In the genomic region with DNA sequence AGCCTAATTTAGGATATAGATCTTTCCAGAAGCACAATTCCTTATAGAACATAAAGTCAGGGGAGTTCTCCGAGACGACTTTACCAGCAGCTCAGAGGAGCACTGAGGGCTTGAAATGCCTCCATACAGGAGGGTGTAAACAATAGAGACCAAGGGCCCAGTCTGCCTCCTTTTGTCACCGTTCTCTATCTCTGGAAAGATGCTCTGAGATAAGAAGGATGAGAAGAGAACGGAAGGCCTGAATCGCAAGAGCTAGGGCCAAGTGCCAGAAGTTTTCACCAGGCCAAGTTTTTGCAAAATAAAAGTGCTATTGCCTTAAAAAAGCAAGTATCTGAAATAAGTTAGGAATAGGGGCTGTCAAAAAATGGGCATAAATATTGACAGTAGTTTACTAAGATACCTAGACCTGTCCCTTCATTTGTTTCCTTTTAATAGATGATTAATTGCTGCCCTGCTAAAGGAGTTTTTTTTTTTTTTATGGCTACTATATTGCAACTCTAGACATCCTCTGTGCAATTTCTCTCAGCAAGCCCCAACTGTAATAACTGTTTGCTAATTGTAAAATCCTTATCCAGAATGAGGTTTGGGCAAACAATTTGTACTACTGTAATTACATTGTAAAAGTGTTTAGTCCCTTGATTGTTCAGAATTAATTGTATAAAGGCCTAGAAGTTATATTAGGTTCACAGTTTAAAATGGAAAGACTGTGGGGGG, we compare ENCODE assay signal across 20 cellular contexts. TPM values are rescaled to one million over a fixed set of nuclear protein-coding genes. Genes with fewer than 3 reads are reported as not detected.
DNase-seq lines count a peak whose midpoint lies in the region; ATAC-seq and TF ChIP-seq lines count a peak whose summit lies in the region.
"Had no signal": no experiment of that assay in that cellular context is flagged by ENCODE, and none has a peak within 500 bp of the region (broad histone marks: within the 10 kb centered on the region; RNA-seq: fewer than 3 reads in every experiment).

No MANE protein-coding gene starts in this region.

- TSS peak; percentile 20 for BruUV-seq in A673 (replicated peaks; lab: Mats Ljungman, UMichigan)
- no TSS peak for BruUV-seq in IMR-90 (replicated peaks; lab: Mats Ljungman, UMichigan)

- dilution Hi-C loops in IMR-90 (cut with HindIII; ENCODE audit: low sequenced_read_pairs, unreplicated experiment) = loop anchor here (25.0 kb wide), 1 partner anchor 781 kb away; no protein-coding TSS in a partner anchor

- H3K27me3 ChIP-seq in A673 (replicated peaks; ENCODE audit: insufficient read depth, low read depth, low read length, poor library complexity) (no peaks in the 10 kb centered on the region), IMR-90 (ENCODE audit: control insufficient read depth, insufficient read depth, low read length) (peaks cover 6% of the 10 kb centered on the region; the same call in 1 of the 2 replicates), fibroblast of lung (ENCODE audit: control insufficient read depth, insufficient read depth, low read length) (no peaks in the 10 kb centered on the region), neuronal stem cell (ENCODE audit: control insufficient read depth in 3 of 3, insufficient read depth in 3 of 3, low read depth in 1 of 3, low read length in 3 of 3) (peaks cover 2 to 28% (median 18%) of the 10 kb centered on the region in 3 experiments)

- intact Hi-C loops in A673 (cut with micrococcal nuclease; ENCODE audit: unreplicated experiment) (loop anchor here (5.0 to 10.0 kb wide), 4 partner anchors 634 to 1416 kb away; no protein-coding TSS in a partner anchor), IMR-90 (cut with micrococcal nuclease) (loop anchor here (5.0 kb wide), 1 partner anchor 891 kb away; no protein-coding TSS in a partner anchor), posterior vena cava (cut with DNase I) (loop anchor here in 1 of 2 donors (5.0 to 10.0 kb wide), 3 partner anchors 831 to 1414 kb away; partner anchors contain the start of gene ETAA1)

- no CpG with 5 or more reads among the region's 5 CpGs for WGBS in IMR-90 (ENCODE audit: extremely low coverage in 2 of 2, insufficient read length in 1 of 2), 2 experiments
- no CpG with 5 or more reads among the region's 5 CpGs for WGBS in neuronal stem cell (ENCODE audit: extremely low coverage in 2 of 2, insufficient read length in 2 of 2, insufficient replicate concordance in 1 of 2), 2 donors

- H3K23ac ChIP-seq in IMR-90 (ENCODE audit: low read depth, low read length) = peak overlapping the region; percentile 57; the same call in 1 of the 2 replicates
- H3K23ac ChIP-seq in neuronal stem cell (ENCODE audit: low read depth, low read length, poor library complexity) = no peak overlapping the region

- in situ Hi-C loops in IMR-90 (cut with MboI; ENCODE audit: low sequenced_read_pairs) = loop anchor here (5.0 to 25.0 kb wide), 5 partner anchors 414 to 1606 kb away; no protein-coding TSS in a partner anchor

- no peak overlapping the region for H2BK5ac ChIP-seq in IMR-90 (ENCODE audit: low read depth, low read length, poor library complexity, severe bottlenecking)
- no peak overlapping the region for H2BK5ac ChIP-seq in neuronal stem cell (ENCODE audit: low read length)

- peaks cover 27% of the 10 kb centered on the region for H3K79me2 ChIP-seq in fibroblast of lung (ENCODE audit: control insufficient read depth, insufficient read depth, low read length)

- H3K4ac ChIP-seq in IMR-90 (ENCODE audit: low read depth, low read length) (peak overlapping the region; percentile 42), neuronal stem cell (ENCODE audit: low read length) (no peak overlapping the region)

- POLR2A ChIA-PET in A673 (lab: Charles Lee; ENCODE audit: low non-redundant PET) = no interaction called here
- POLR2A ChIA-PET in IMR-90 (lab: Charles Lee; ENCODE audit: unreplicated experiment) = no interaction called here

- H3K18ac ChIP-seq in IMR-90 (ENCODE audit: low read depth, low read length) (peak overlapping the region; percentile 32), neuronal stem cell (ENCODE audit: low read length) (no peak overlapping the region)

- H2BK15ac ChIP-seq in IMR-90 (ENCODE audit: low read depth, low read length) (peak overlapping the region; percentile 80; the same call in 1 of the 3 replicates), neuronal stem cell (ENCODE audit: low read length) (no peak overlapping the region)

- H4K5ac ChIP-seq in IMR-90 (ENCODE audit: low read depth, low read length) = peak overlapping the region; percentile 81

- DNase-seq in A673 (ENCODE audit: low spot score) (no peak), IMR-90 (no peak), fibroblast of lung (ENCODE audit: low read depth in 2 of 2) (no peak), neuronal stem cell (ENCODE audit: low spot score) (no peak), posterior vena cava (ENCODE audit: low spot score) (no peak)
- no peak for DNase-seq in stimulated activated CD4-positive, alpha-beta T cell treated with anti-CD3 and anti-CD28 coated beads, Interleukin-4, amount 100 ng/mL, for 1 hour
- DNase-seq: ACHN; activated naive CD8-positive, alpha-beta T cell treated with anti-CD3 and anti-CD28 coated beads, Interleukin-2, amount 50 U/mL, for 24 hours; CD4-positive, CD25-positive, alpha-beta regulatory T cell; DMS79 treated with DMSO at 0.1 percent for 48 hours; GOT3; naive B cell; stimulated activated naive CD4-positive, alpha-beta T cell; upper lobe of left lung had no signal

- peak overlapping the region; percentile 28; the same call in 1 of the 2 replicates for H2AK5ac ChIP-seq in IMR-90 (ENCODE audit: low read depth, low read length)
- no peak overlapping the region for H2AK5ac ChIP-seq in neuronal stem cell (ENCODE audit: low read depth, low read length)

- TF ChIP-seq RAD21 in IMR-90 (IDR thresholded peaks at IDR 0.05; ENCODE audit: low read length) = no peak

- peak overlapping the region; percentile 45; the same call in 1 of the 2 replicates for H2BK20ac ChIP-seq in IMR-90 (ENCODE audit: low read depth, low read length)

- H3K4me2 ChIP-seq in IMR-90 (ENCODE audit: low read depth, low read length) = peak overlapping the region; percentile 63
- H3K4me2 ChIP-seq in fibroblast of lung (ENCODE audit: extremely low read depth, insufficient read depth, low read length) = peak overlapping the region; percentile 15
- H3K4me2 ChIP-seq in neuronal stem cell (ENCODE audit: insufficient read depth, low read length, poor library complexity, severe bottlenecking) = no peak overlapping the region

- H3K36me3 ChIP-seq in A673 (ENCODE audit: insufficient read depth, low read length, poor library complexity, severe bottlenecking) (no peaks in the 10 kb centered on the region), IMR-90 (ENCODE audit: control insufficient read depth, insufficient read depth, low read length) (no peaks in the 10 kb centered on the region), fibroblast of lung (ENCODE audit: control insufficient read depth, insufficient read depth, low read length) (no peaks in the 10 kb centered on the region), neuronal stem cell (replicated peaks in 1 of 2; ENCODE audit: control insufficient read depth in 2 of 2, insufficient read depth in 2 of 2, low read length in 2 of 2) (no peaks in the 10 kb centered on the region)
- H3K36me3 ChIP-seq: upper lobe of left lung had no signal

- H2BK120ac ChIP-seq in IMR-90 (ENCODE audit: low read depth, low read length) = peak overlapping the region; percentile 56
- H2BK120ac ChIP-seq in neuronal stem cell (ENCODE audit: low read depth, low read length) = no peak overlapping the region

- H3K4me3 ChIP-seq in A673 (ENCODE audit: low read depth, low read length, poor library complexity, severe bottlenecking) (peak overlapping the region; percentile 15), IMR-90 (ENCODE audit: insufficient read depth, low read depth, low read length) (no peak overlapping the region), fibroblast of lung (replicated peaks in 1 of 4; ENCODE audit: control extremely low read depth in 1 of 4, insufficient read depth in 1 of 4, low read depth in 3 of 4, low read length in 4 of 4) (no peak overlapping the region), neuronal stem cell (ENCODE audit: low read length in 2 of 2) (no peak overlapping the region)
- H3K4me3 ChIP-seq: K562 had no signal

- no peak overlapping the region for H2BK12ac ChIP-seq in neuronal stem cell (ENCODE audit: low read length)

- TF ChIP-seq POLR2A in IMR-90 (IDR thresholded peaks at IDR 0.05; ENCODE audit: low read depth, low read length) = no peak

- H3K9me3 ChIP-seq in A673 (ENCODE audit: low read depth, low read length, poor library complexity, severe bottlenecking) = no peaks in the 10 kb centered on the region
- no peaks in the 10 kb centered on the region for H3K9me3 ChIP-seq in IMR-90 (ENCODE audit: control insufficient read depth, insufficient read depth, low read length)
- no peaks in the 10 kb centered on the region for H3K9me3 ChIP-seq in fibroblast of lung (ENCODE audit: control insufficient read depth, insufficient read depth, low read depth, low read length)
- no peaks in the 10 kb centered on the region for H3K9me3 ChIP-seq in neuronal stem cell (replicated peaks in 1 of 2; ENCODE audit: control insufficient read depth in 2 of 2, insufficient read depth in 1 of 2, low read depth in 1 of 2, low read length in 2 of 2)
- H3K9me3 ChIP-seq: upper lobe of left lung had no signal

- H4K20me1 ChIP-seq in IMR-90 (ENCODE audit: insufficient read depth, low read length) (peaks cover 6% of the 10 kb centered on the region; the same call in 1 of the 2 replicates), fibroblast of lung (ENCODE audit: control insufficient read depth, extremely low read depth, insufficient read depth, low read length) (no peaks in the 10 kb centered on the region)

- H3K27ac ChIP-seq in A673 (ENCODE audit: low read depth, low read length, poor library complexity, severe bottlenecking) (peak overlapping the region; percentile 75), IMR-90 (ENCODE audit: insufficient read depth, low read length) (peak overlapping the region; percentile 71; the same call in 1 of the 2 replicates), fibroblast of lung (ENCODE audit: insufficient read depth, low read length) (no peak overlapping the region), neuronal stem cell (replicated peaks; ENCODE audit: low read length) (no peak overlapping the region)
- H3K27ac ChIP-seq: HL-60 had no signal

- H3K79me1 ChIP-seq in IMR-90 (ENCODE audit: low read depth in 1 of 2, low read length in 2 of 2) (peaks cover 5 to 20% of the 10 kb centered on the region in 2 experiments; a peak in 1 of 4 replicates), neuronal stem cell (ENCODE audit: low read depth, low read length) (no peaks in the 10 kb centered on the region)

- peaks cover 49% of the 10 kb centered on the region for H3K4me1 ChIP-seq in A673 (ENCODE audit: insufficient read depth, low read length, poor library complexity, severe bottlenecking)
- peaks cover 5% of the 10 kb centered on the region; the same call in 1 of the 2 replicates for H3K4me1 ChIP-seq in IMR-90 (ENCODE audit: control insufficient read depth, insufficient read depth, low read length)
- peaks cover 2% of the 10 kb centered on the region for H3K4me1 ChIP-seq in fibroblast of lung (ENCODE audit: control insufficient read depth, extremely low read depth, insufficient read depth, low read length)
- H3K4me1 ChIP-seq in neuronal stem cell (ENCODE audit: control insufficient read depth in 2 of 2, insufficient read depth in 1 of 2, low read depth in 1 of 2, low read length in 2 of 2) = peaks cover 3 to 19% of the 10 kb centered on the region in 2 donors

- peak overlapping the region; percentile 26; the same call in 1 of the 2 replicates for H3K14ac ChIP-seq in IMR-90 (replicated peaks; ENCODE audit: low read depth, low read length)
- no peak overlapping the region for H3K14ac ChIP-seq in neuronal stem cell (ENCODE audit: low read length)

- H2AFZ ChIP-seq in IMR-90 (replicated peaks; ENCODE audit: low read length, poor library complexity) = peak overlapping the region; percentile 45
- H2AFZ ChIP-seq in fibroblast of lung (ENCODE audit: low read length) = no peak overlapping the region
- H2AFZ ChIP-seq in neuronal stem cell (ENCODE audit: low read length) = peak overlapping the region; percentile 38

- H3K9ac ChIP-seq in IMR-90 (ENCODE audit: low read depth, low read length) (peak overlapping the region; percentile 60), fibroblast of lung (ENCODE audit: insufficient read depth, low read length) (no peak overlapping the region), neuronal stem cell (ENCODE audit: low read depth, low read length, poor library complexity) (no peak overlapping the region)

- peak overlapping the region; percentile 14; the same call in 1 of the 2 replicates for H4K91ac ChIP-seq in IMR-90 (ENCODE audit: insufficient read depth, low read depth, low read length)
- no peak overlapping the region for H4K91ac ChIP-seq in neuronal stem cell (ENCODE audit: low read depth, low read length, poor library complexity)

- ATAC-seq in IMR-90 (ENCODE audit: low read depth) (no peak), GM21423 (IDR thresholded peaks at IDR 0.05; ENCODE audit: unreplicated experiment) (no peak), GM19324 (IDR thresholded peaks at IDR 0.05; ENCODE audit: low FRiP score, unreplicated experiment) (no peak)
- ATAC-seq: activated naive CD8-positive, alpha-beta T cell treated with anti-CD3 and anti-CD28 coated beads, Interleukin-2, amount 50 U/mL, for 24 hours; K562; Panc1 had no signal

- H3K9me1 ChIP-seq in IMR-90 (ENCODE audit: insufficient read depth, low read length) = no peaks in the 10 kb centered on the region

- H2AK9ac ChIP-seq in IMR-90 (replicated peaks; ENCODE audit: low read depth, low read length, poor library complexity) = no peak overlapping the region

- CTCF ChIA-PET in A673 (lab: Charles Lee) = interaction anchor here (2.0 kb wide), 1 partner anchor 1220 kb away, joined by 10 read pairs; no protein-coding TSS in a partner anchor
- CTCF ChIA-PET in IMR-90 (lab: Yijun Ruan, JAX) = interaction anchor here (0.5 to 0.6 kb wide), 2 partner anchors 892 to 1214 kb away, joined by 3 read pairs; no protein-coding TSS in a partner anchor

- TF ChIP-seq CTCF in A673 (conservative IDR thresholded peaks at IDR 0.05; ENCODE audit: low read depth, low read length) (no peak), IMR-90 (conservative IDR thresholded peaks at IDR 0.05; ENCODE audit: low read depth, low read length) (no peak), fibroblast of lung (conservative IDR thresholded peaks at IDR 0.05 in 1 of 2, IDR thresholded peaks at IDR 0.05 in 1 of 2; ENCODE audit: low read depth in 1 of 2, low read length in 2 of 2) (no peak)

- H4K8ac ChIP-seq in IMR-90 (ENCODE audit: low read depth in 2 of 2, low read length in 2 of 2) = peak overlapping the region; percentile 64 to 78
- no peak overlapping the region for H4K8ac ChIP-seq in neuronal stem cell (ENCODE audit: low read depth, low read length)

- H3K56ac ChIP-seq in IMR-90 (ENCODE audit: extremely low read depth, insufficient read depth, low read length) = peak overlapping the region; percentile 8; the same call in 1 of the 2 replicates

RNA-seq across cellular contexts. Expression of gene MEIS1, which starts 3.9 kb away (rescaled TPM):
- total RNA-seq in A673 (2021) = 89.4 and 103 TPM in 2 replicates
- total RNA-seq in IMR-90 (2012; rRNA removed) = 157 and 209 TPM in 2 replicates
- polyA plus RNA-seq in IMR-90 (2012; rRNA removed) = 51.8 and 54.4 TPM in 2 replicates
- polyA plus RNA-seq in IMR-90 (2012; cell fraction: cytosol; rRNA removed) = 14.0 and 21.0 TPM in 2 replicates
- polyA plus RNA-seq in IMR-90 (2012; cell fraction: nucleus; rRNA removed; ENCODE audit: low replicate concordance) = 81.4 and 209 TPM in 2 replicates
- total RNA-seq in fibroblast of lung = 119 and 139 TPM in 2 replicates
- polyA plus RNA-seq in fibroblast of lung = 48.3 and 51.6 TPM in 2 replicates
- polyA plus RNA-seq in fibroblast of lung (2012) = 43.2 and 44.1 TPM in 2 replicates
- 62.6 and 69.9 TPM in 2 replicates for polyA minus RNA-seq in fibroblast of lung (ENCODE audit: low replicate concordance)
- 7.8 TPM for polyA plus RNA-seq in neuronal stem cell (2013, experiment 1 of 2)
- 8.8 TPM for polyA plus RNA-seq in neuronal stem cell (2013, experiment 2 of 2)
- 10 to 100 TPM; 63.4 to 96.9 TPM for total RNA-seq in posterior vena cava
- total RNA-seq: activated T-helper 2 cell treated with anti-CD3 and anti-CD28 coated beads, Interferon-gamma antibody, Interleukin-2, Interleukin-4, amounts not matched to agents 10 μg/mL and 5 μg/mL and 100 μg/mL, durations not matched to agents 14 hours and 24 hours and 36 hours had no signal
- polyA plus RNA-seq: CD4-positive, CD25-positive, alpha-beta regulatory T cell had no signal

Comparison
In these comparisons a context has a peak if more than half of its experiments do, and no peak if none do; other contexts are left out.
1. H3K27ac ChIP-seq: peak in A673 (single experiment) and IMR-90 (single experiment); none in fibroblast of lung (single experiment) and neuronal stem cell (single experiment).